ENCODE assay signal across 16 cellular contexts in genomic region chr9:122356627-122357026, GRCh38. TPM values are rescaled to one million over a fixed set of nuclear protein-coding genes. Genes with fewer than 3 reads are reported as not detected.
A peak's percentile ranks its signal among the peaks of the same experiment; 100 is the strongest.
DNase-seq lines count a peak whose midpoint lies in the region; ATAC-seq and TF ChIP-seq lines count a peak whose summit lies in the region.
"Had no signal": no experiment of that assay in that cellular context is flagged by ENCODE, and none has a peak within 500 bp of the region (broad histone marks: within the 10 kb centered on the region; RNA-seq: fewer than 3 reads in every experiment).

No MANE protein-coding gene starts in this region.

- H3K27me3 ChIP-seq in GM23248 (replicated peaks; ENCODE audit: insufficient read depth), result no peaks in the 10 kb centered on the region
- H3K27me3 ChIP-seq: body of pancreas, left lung had no signal

- WGBS in GM23248 (ENCODE audit: low coverage in 1 of 2, low lambda C conversion rate in 2 of 2, missing lambda C conversion rate in 2 of 2), 2 experiments, result 35 to 44% methylated on average over 2 of the region's 2 CpGs

- H3K4me3 ChIP-seq in AG04449 (ENCODE audit: low read depth, low read length), result no peak overlapping the region
- H3K4me3 ChIP-seq in GM23248, result no peak overlapping the region
- H3K4me3 ChIP-seq in fibroblast of pulmonary artery (replicated peaks; ENCODE audit: low read depth, low read length), result no peak overlapping the region
- H3K4me3 ChIP-seq: body of pancreas, left lung had no signal

- ATAC-seq in SK-N-SH treated with all-trans-retinoic acid at 6 μM for 48 hours, result peak; percentile 69; the same call in 2 of the 3 replicates
- ATAC-seq: body of pancreas, left lung had no signal

- H3F3A ChIP-seq in GM23248 (ENCODE audit: insufficient read depth), result no peaks in the 10 kb centered on the region

- H3K9me3 ChIP-seq in GM23248 (ENCODE audit: low read depth), result no peaks in the 10 kb centered on the region
- H3K9me3 ChIP-seq: body of pancreas had no signal

- H3K9me2 ChIP-seq in GM23248 (ENCODE audit: insufficient read depth), result no peaks in the 10 kb centered on the region

- no peak overlapping the region for H2AFZ ChIP-seq in GM23248

- DNase-seq in AG04449 (ENCODE audit: low read depth, low spot score) (no peak), GM23248 (peak; percentile 24), fibroblast of pulmonary artery (ENCODE audit: low read depth) (no peak), SIG-M5 treated with dmso at 0.1 percent for 504 hours (lab: John Stamatoyannopoulos, UW; ENCODE audit: unreplicated experiment) (no peak), SKM-1 treated with dmso at 0.1 percent for 144 hours (lab: John Stamatoyannopoulos, UW; ENCODE audit: unreplicated experiment) (no peak)
- no peak for DNase-seq in stimulated activated CD4-positive, alpha-beta T cell treated with anti-CD3 and anti-CD28 coated beads, Interleukin-12 subunit alpha, Interleukin-12 subunit beta, amount 100 ng/mL, for 4 hours
- DNase-seq in stimulated activated CD4-positive, alpha-beta T cell treated with anti-CD3 and anti-CD28 coated beads, Interleukin-4, amount 100 ng/mL, for 24 hours, result no peak
- DNase-seq: activated T-cell treated with anti-CD3 and anti-CD28 coated beads for 4 hours; body of pancreas; left lung; NCI-H2029 treated with DMSO at 0.1 percent for 48 hours; nucleus accumbens; OCI-M1; stimulated activated CD4-positive, alpha-beta T cell treated with anti-CD3 and anti-CD28 coated beads, Interleukin-2, amount 100 ng/mL, for 48 hours had no signal

- POLR2A ChIA-PET in AG04449 (lab: Yijun Ruan, JAX), result no interaction called here

- CTCF ChIA-PET in AG04449 (lab: Yijun Ruan, JAX), result interaction anchor here (0.8 to 2.3 kb wide), 5 partner anchors 9 to 258 kb away, joined by 3 to 36 read pairs (median 5); no protein-coding TSS in a partner anchor

- H3K4me2 ChIP-seq in GM23248 (ENCODE audit: unreplicated experiment), result no peak overlapping the region

- TF ChIP-seq CTCF in AG04449 (IDR thresholded peaks at IDR 0.05; ENCODE audit: insufficient read depth, low read length, missing control alignments) (peak; percentile 34), fibroblast of pulmonary artery (IDR thresholded peaks at IDR 0.05; ENCODE audit: low read length, missing control alignments) (peak; percentile 54)

- in situ Hi-C loops in GM23248 (cut with MboI), result loop anchor here (10.0 to 25.0 kb wide), 3 partner anchors 98 to 456 kb away; partner anchors contain the start of gene OR1K1

- no peaks in the 10 kb centered on the region for H3K36me3 ChIP-seq in GM23248 (ENCODE audit: low read depth)
- H3K36me3 ChIP-seq: left lung had no signal

- no peaks in the 10 kb centered on the region for H3K79me2 ChIP-seq in GM23248 (ENCODE audit: insufficient read depth)

- H4K20me1 ChIP-seq in GM23248 (ENCODE audit: insufficient read depth), result no peaks in the 10 kb centered on the region

- no peak overlapping the region for H3K9ac ChIP-seq in GM23248

- no peak overlapping the region for H3K27ac ChIP-seq in GM23248
- H3K27ac ChIP-seq: body of pancreas, C4-2B, left lung had no signal

- H3K4me1 ChIP-seq in GM23248 (ENCODE audit: insufficient read depth), result peaks cover 10% of the 10 kb centered on the region; the same call in 1 of the 2 replicates
- H3K4me1 ChIP-seq: body of pancreas had no signal

TF ChIP-seq in SK-N-SH treated with all-trans-retinoic acid at 6 μM for 48 hours, 23 proteins besides CTCF, POLR2A, EP300 and RAD21:
- TF ChIP-seq RARB (CRISPR knock-in tag; IDR thresholded peaks at IDR 0.05) (no peak), BACH2 (CRISPR knock-in tag; IDR thresholded peaks at IDR 0.05; ENCODE audit: borderline replicate concordance) (no peak)

RNA-seq across cellular contexts. Expression of gene PTGS1, which starts 14.2 kb away (rescaled TPM):
- total RNA-seq in GM23248 (2014; rRNA removed; shearing (Covaris generic)), result 39.6 and 51.5 TPM in 2 replicates
- 43.8 and 44.9 TPM in 2 replicates for polyA plus RNA-seq in GM23248 (2016; fragmentation: Nextera tagmentation; extraction: Ambion mirVana)
